ENCODE assay signal across 1 cellular context in genomic region chr19:6737284-6737872, GRCh38.
TF ChIP-seq lines count a peak whose summit lies in the region.

GPR108 (minus strand) TSS chr19:6737580; CDS start chr19:6737576, 4 bp downstream.

TF ChIP-seq in HepG2, 621 proteins besides CTCF, POLR2A, EP300 and RAD21 (continued from another document and continues in another):
- TF ChIP-seq, protein P1, sequence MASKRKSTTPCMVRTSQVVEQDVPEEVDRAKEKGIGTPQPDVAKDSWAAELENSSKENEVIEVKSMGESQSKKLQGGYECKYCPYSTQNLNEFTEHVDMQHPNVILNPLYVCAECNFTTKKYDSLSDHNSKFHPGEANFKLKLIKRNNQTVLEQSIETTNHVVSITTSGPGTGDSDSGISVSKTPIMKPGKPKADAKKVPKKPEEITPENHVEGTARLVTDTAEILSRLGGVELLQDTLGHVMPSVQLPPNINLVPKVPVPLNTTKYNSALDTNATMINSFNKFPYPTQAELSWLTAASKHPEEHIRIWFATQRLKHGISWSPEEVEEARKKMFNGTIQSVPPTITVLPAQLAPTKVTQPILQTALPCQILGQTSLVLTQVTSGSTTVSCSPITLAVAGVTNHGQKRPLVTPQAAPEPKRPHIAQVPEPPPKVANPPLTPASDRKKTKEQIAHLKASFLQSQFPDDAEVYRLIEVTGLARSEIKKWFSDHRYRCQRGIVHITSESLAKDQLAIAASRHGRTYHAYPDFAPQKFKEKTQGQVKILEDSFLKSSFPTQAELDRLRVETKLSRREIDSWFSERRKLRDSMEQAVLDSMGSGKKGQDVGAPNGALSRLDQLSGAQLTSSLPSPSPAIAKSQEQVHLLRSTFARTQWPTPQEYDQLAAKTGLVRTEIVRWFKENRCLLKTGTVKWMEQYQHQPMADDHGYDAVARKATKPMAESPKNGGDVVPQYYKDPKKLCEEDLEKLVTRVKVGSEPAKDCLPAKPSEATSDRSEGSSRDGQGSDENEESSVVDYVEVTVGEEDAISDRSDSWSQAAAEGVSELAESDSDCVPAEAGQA (IDR thresholded peaks at IDR 0.05; ENCODE audit: low read depth) = no peak
- TF ChIP-seq, protein P1 (CRISPR knock-in tag; IDR thresholded peaks at IDR 0.05; ENCODE audit: borderline replicate concordance) = no peak
- TF ChIP-seq NR0B2 (CRISPR knock-in tag; IDR thresholded peaks at IDR 0.05) (no peak), MAFK (conservative IDR thresholded peaks at IDR 0.05 in 1 of 2, IDR thresholded peaks at IDR 0.05 in 1 of 2; ENCODE audit: low read length in 2 of 2) (no peak), ZNF468 (CRISPR knock-in tag; IDR thresholded peaks at IDR 0.05) (no peak), ZNF513 (CRISPR knock-in tag; conservative IDR thresholded peaks at IDR 0.05) (no peak), ZBTB20 (CRISPR knock-in tag; IDR thresholded peaks at IDR 0.05; ENCODE audit: borderline replicate concordance, low read depth) (no peak), AGO1 (IDR thresholded peaks at IDR 0.05; ENCODE audit: low read depth, low read length, poor library complexity, severe bottlenecking) (peak; percentile 74), ZNF7 (CRISPR knock-in tag; IDR thresholded peaks at IDR 0.05) (no peak), CBX2 (IDR thresholded peaks at IDR 0.05; ENCODE audit: low read depth, low read length) (no peak), CBX2 (CRISPR knock-in tag; IDR thresholded peaks at IDR 0.05; ENCODE audit: low read depth) (no peak), REL (CRISPR knock-in tag; conservative IDR thresholded peaks at IDR 0.05) (no peak), HNF4G (IDR thresholded peaks at IDR 0.05; ENCODE audit: borderline replicate concordance, low read depth, low read length) (0 out of 2 replicates have a peak, but pooled peaks have one; percentile 22), HNF4G (CRISPR knock-in tag; IDR thresholded peaks at IDR 0.05; ENCODE audit: borderline replicate concordance, low read depth) (peak; percentile 26; the same call in 1 of the 2 replicates), ZBTB42 (CRISPR knock-in tag; IDR thresholded peaks at IDR 0.05) (no peak; the same call in 1 of the 2 replicates), ZNF784 (CRISPR knock-in tag; IDR thresholded peaks at IDR 0.05; ENCODE audit: borderline replicate concordance) (no peak), ZNF256 (CRISPR knock-in tag; conservative IDR thresholded peaks at IDR 0.05) (no peak), ZMYM4 (CRISPR knock-in tag; IDR thresholded peaks at IDR 0.05) (no peak), SALL2 (CRISPR knock-in tag; IDR thresholded peaks at IDR 0.05) (no peak), AFF4 (CRISPR knock-in tag; IDR thresholded peaks at IDR 0.05) (no peak), ZNF543 (CRISPR knock-in tag; IDR thresholded peaks at IDR 0.05) (no peak; the same call in 1 of the 2 replicates), TCF7L2 (IDR thresholded peaks at IDR 0.05; ENCODE audit: low read depth, low read length) (no peak), KAT7 (CRISPR knock-in tag; IDR thresholded peaks at IDR 0.05; ENCODE audit: borderline replicate concordance) (no peak), ZNF766 (CRISPR knock-in tag; IDR thresholded peaks at IDR 0.05; ENCODE audit: borderline replicate concordance) (no peak), SNRNP70 (IDR thresholded peaks at IDR 0.05; ENCODE audit: low read depth, low read length) (no peak), PCBP2 (optimal IDR thresholded peaks at IDR 0.05; ENCODE audit: low read depth, low read length, poor library complexity, severe bottlenecking) (no peak), ZNF580 (CRISPR knock-in tag; IDR thresholded peaks at IDR 0.05; ENCODE audit: borderline replicate concordance, low read depth) (0 out of 2 replicates have a peak, but pooled peaks have one; percentile 4), FOXJ3 (CRISPR knock-in tag; IDR thresholded peaks at IDR 0.05; ENCODE audit: borderline replicate concordance) (no peak), DMTF1 (CRISPR knock-in tag; IDR thresholded peaks at IDR 0.05) (no peak), THAP11 (CRISPR knock-in tag; IDR thresholded peaks at IDR 0.05) (no peak; the same call in none of the 2 replicates), SMC3 (IDR thresholded peaks at IDR 0.05; ENCODE audit: low read length) (no peak), NR2F2 (IDR thresholded peaks at IDR 0.05; ENCODE audit: borderline replicate concordance, low read depth) (no peak), SP4 (CRISPR knock-in tag; IDR thresholded peaks at IDR 0.05) (peak; percentile 92), ZNF850 (CRISPR knock-in tag; conservative IDR thresholded peaks at IDR 0.05) (no peak), SAP130 (CRISPR knock-in tag; IDR thresholded peaks at IDR 0.05; ENCODE audit: low read depth) (peak; percentile 10; the same call in 1 of the 2 replicates), MBD4 (IDR thresholded peaks at IDR 0.05; ENCODE audit: borderline replicate concordance, low read length) (no peak), KDM4B (CRISPR knock-in tag; IDR thresholded peaks at IDR 0.05) (no peak), CEBPG (CRISPR knock-in tag; IDR thresholded peaks at IDR 0.05) (no peak; the same call in 1 of the 2 replicates)
- TF ChIP-seq, protein P2, sequence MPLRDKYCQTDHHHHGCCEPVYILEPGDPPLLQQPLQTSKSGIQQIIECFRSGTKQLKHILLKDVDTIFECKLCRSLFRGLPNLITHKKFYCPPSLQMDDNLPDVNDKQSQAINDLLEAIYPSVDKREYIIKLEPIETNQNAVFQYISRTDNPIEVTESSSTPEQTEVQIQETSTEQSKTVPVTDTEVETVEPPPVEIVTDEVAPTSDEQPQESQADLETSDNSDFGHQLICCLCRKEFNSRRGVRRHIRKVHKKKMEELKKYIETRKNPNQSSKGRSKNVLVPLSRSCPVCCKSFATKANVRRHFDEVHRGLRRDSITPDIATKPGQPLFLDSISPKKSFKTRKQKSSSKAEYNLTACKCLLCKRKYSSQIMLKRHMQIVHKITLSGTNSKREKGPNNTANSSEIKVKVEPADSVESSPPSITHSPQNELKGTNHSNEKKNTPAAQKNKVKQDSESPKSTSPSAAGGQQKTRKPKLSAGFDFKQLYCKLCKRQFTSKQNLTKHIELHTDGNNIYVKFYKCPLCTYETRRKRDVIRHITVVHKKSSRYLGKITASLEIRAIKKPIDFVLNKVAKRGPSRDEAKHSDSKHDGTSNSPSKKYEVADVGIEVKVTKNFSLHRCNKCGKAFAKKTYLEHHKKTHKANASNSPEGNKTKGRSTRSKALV (CRISPR knock-in tag; IDR thresholded peaks at IDR 0.05) = no peak
- TF ChIP-seq, protein P3, sequence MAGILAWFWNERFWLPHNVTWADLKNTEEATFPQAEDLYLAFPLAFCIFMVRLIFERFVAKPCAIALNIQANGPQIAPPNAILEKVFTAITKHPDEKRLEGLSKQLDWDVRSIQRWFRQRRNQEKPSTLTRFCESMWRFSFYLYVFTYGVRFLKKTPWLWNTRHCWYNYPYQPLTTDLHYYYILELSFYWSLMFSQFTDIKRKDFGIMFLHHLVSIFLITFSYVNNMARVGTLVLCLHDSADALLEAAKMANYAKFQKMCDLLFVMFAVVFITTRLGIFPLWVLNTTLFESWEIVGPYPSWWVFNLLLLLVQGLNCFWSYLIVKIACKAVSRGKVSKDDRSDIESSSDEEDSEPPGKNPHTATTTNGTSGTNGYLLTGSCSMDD (CRISPR knock-in tag; IDR thresholded peaks at IDR 0.05) = no peak
- TF ChIP-seq, protein P4, sequence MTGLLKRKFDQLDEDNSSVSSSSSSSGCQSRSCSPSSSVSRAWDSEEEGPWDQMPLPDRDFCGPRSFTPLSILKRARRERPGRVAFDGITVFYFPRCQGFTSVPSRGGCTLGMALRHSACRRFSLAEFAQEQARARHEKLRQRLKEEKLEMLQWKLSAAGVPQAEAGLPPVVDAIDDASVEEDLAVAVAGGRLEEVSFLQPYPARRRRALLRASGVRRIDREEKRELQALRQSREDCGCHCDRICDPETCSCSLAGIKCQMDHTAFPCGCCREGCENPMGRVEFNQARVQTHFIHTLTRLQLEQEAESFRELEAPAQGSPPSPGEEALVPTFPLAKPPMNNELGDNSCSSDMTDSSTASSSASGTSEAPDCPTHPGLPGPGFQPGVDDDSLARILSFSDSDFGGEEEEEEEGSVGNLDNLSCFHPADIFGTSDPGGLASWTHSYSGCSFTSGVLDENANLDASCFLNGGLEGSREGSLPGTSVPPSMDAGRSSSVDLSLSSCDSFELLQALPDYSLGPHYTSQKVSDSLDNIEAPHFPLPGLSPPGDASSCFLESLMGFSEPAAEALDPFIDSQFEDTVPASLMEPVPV (CRISPR knock-in tag; IDR thresholded peaks at IDR 0.05) = no peak
